16 cellular contexts compared by ENCODE assay signal in genomic region chr22:32897400-32897799, GRCh38.
DNase-seq lines count a peak whose midpoint lies in the region; ATAC-seq, FAIRE-seq and TF ChIP-seq lines count a peak whose summit lies in the region.
"Had no signal": no experiment of that assay in that cellular context is flagged by ENCODE, and none has a peak within 500 bp of the region (broad histone marks: within the 10 kb centered on the region; RNA-seq: fewer than 3 reads in every experiment).

No MANE protein-coding gene starts in this region.

- no peak for TF ChIP-seq POLR2A in K562 (conservative IDR thresholded peaks at IDR 0.05)

- no peaks in the 10 kb centered on the region for H3K9me2 ChIP-seq in GM23248 (ENCODE audit: insufficient read depth)
- H3K9me2 ChIP-seq: SK-N-SH had no signal

- H2AFZ ChIP-seq in GM23248: no peak overlapping the region
- 0 out of 2 replicates have a peak overlapping the region, but pooled peaks have one; percentile 45 for H2AFZ ChIP-seq in K562 (ENCODE audit: low read depth, low read length)

- H3K9ac ChIP-seq in GM23248 (no peak overlapping the region), K562 (ENCODE audit: insufficient read depth in 1 of 2, low read depth in 2 of 2, low read length in 2 of 2) (no peak overlapping the region)
- H3K9ac ChIP-seq: SK-N-SH had no signal

- intact Hi-C loops in K562 (cut with micrococcal nuclease) (no loop called here), lower lobe of right lung (cut with DNase I) (no loop called here), psoas muscle (cut with DNase I) (no loop called here)

- WGBS in GM23248 (ENCODE audit: low coverage in 1 of 2, low lambda C conversion rate in 2 of 2, missing lambda C conversion rate in 2 of 2), 2 experiments: 66 to 75% methylated on average over 4 to 5 of the region's 5 CpGs
- 35% methylated on average over 5 of the region's 5 CpGs for WGBS in K562 (ENCODE audit: insufficient coverage, low coverage, missing lambda C conversion rate)
- WGBS in psoas muscle, 3 donors: 94 to 97% (median 94%) methylated on average over 5 of the region's 5 CpGs

- TF ChIP-seq EP300 in K562 (IDR thresholded peaks at IDR 0.05; ENCODE audit: low read length): no peak

- H3K36me3 ChIP-seq in GM23248 (ENCODE audit: low read depth): no peaks in the 10 kb centered on the region
- no peaks in the 10 kb centered on the region for H3K36me3 ChIP-seq in K562 (ENCODE audit: control insufficient read depth, insufficient read depth, low read length)
- H3K36me3 ChIP-seq in lower lobe of right lung: no peaks in the 10 kb centered on the region
- H3K36me3 ChIP-seq in psoas muscle (ENCODE audit: insufficient read depth in 1 of 2, low read depth in 1 of 2): no peaks in the 10 kb centered on the region
- H3K36me3 ChIP-seq: pancreas, spleen had no signal

- BruUV-seq in K562 (replicated peaks; lab: Mats Ljungman, UMichigan): no TSS peak

- no peak for TF ChIP-seq RAD21 in K562 (CRISPR knock-in tag; conservative IDR thresholded peaks at IDR 0.05 in 1 of 2, IDR thresholded peaks at IDR 0.05 in 1 of 2)

- H3F3A ChIP-seq in GM23248 (ENCODE audit: insufficient read depth): no peaks in the 10 kb centered on the region

- in situ Hi-C loops in GM23248 (cut with MboI): no loop called here
- in situ Hi-C loops in K562 (cut with MboI): no loop called here

- H3K4me1 ChIP-seq in GM23248 (ENCODE audit: insufficient read depth): no peaks in the 10 kb centered on the region
- peaks cover 3 to 4% of the 10 kb centered on the region in 2 experiments; a peak in 3 of 5 replicates for H3K4me1 ChIP-seq in K562 (replicated peaks in 1 of 2; ENCODE audit: control insufficient read depth in 2 of 2, insufficient read depth in 2 of 2, low read length in 2 of 2)
- H3K4me1 ChIP-seq in lower lobe of right lung: no peaks in the 10 kb centered on the region
- no peaks in the 10 kb centered on the region for H3K4me1 ChIP-seq in psoas muscle
- H3K4me1 ChIP-seq: pancreas, spleen had no signal

- DNase-seq in activated CD4-positive, CD25-positive, alpha-beta regulatory T cell treated with anti-CD3 and anti-CD28 coated beads, Interleukin-2, amount 50 U/mL, for 72 hours: no peak
- peak; percentile 84 for DNase-seq in GM23248
- peak in 1 of 4 experiments; percentile 37 for DNase-seq in K562 (ENCODE audit: extremely low read depth in 1 of 4, low spot score in 3 of 4)
- DNase-seq in lower lobe of right lung: no peak
- no peak for DNase-seq in psoas muscle
- DNase-seq in NOMO-1 treated with dmso at 0.1 percent for 144 hours (lab: John Stamatoyannopoulos, UW; ENCODE audit: unreplicated experiment): no peak
- DNase-seq: 8988T, head of caudate nucleus, kidney glomerular epithelial cell, pancreas, SK-N-SH, spleen had no signal

- FAIRE-seq in K562 (lab: Jason Lieb, UNC): peak; percentile 26
- FAIRE-seq: endothelial cell of umbilical vein, G401.6, pancreas had no signal

- H3K27ac ChIP-seq in GM23248: no peak overlapping the region
- no peak overlapping the region for H3K27ac ChIP-seq in K562 (ENCODE audit: extremely low read depth, low read depth, low read length)
- H3K27ac ChIP-seq in lower lobe of right lung: no peak overlapping the region
- H3K27ac ChIP-seq in psoas muscle: no peak overlapping the region
- H3K27ac ChIP-seq: pancreas, spleen had no signal

- H3K79me2 ChIP-seq in GM23248 (ENCODE audit: insufficient read depth): no peaks in the 10 kb centered on the region
- no peaks in the 10 kb centered on the region for H3K79me2 ChIP-seq in K562 (ENCODE audit: control insufficient read depth, insufficient read depth, low read length)

- TF ChIP-seq CTCF in K562 (IDR thresholded peaks at IDR 0.05 in 2 of 3, conservative IDR thresholded peaks at IDR 0.05 in 1 of 3; ENCODE audit: insufficient read depth in 2 of 3, low read depth in 1 of 3, low read length in 3 of 3) (no peak), lower lobe of right lung (IDR thresholded peaks at IDR 0.05) (no peak), psoas muscle (IDR thresholded peaks at IDR 0.05) (no peak)

- POLR2A ChIA-PET in K562 (lab: Yijun Ruan, JAX): interaction anchor here (0.6 kb wide), 1 partner anchor 74 kb away, joined by 3 read pairs; no protein-coding TSS in a partner anchor

- H3K4me2 ChIP-seq in GM23248 (ENCODE audit: unreplicated experiment): no peak overlapping the region
- H3K4me2 ChIP-seq in K562 (ENCODE audit: insufficient read depth, low read length): no peak overlapping the region
- H3K4me2 ChIP-seq: SK-N-SH had no signal

- no peaks in the 10 kb centered on the region for H4K20me1 ChIP-seq in GM23248 (ENCODE audit: insufficient read depth)
- no peaks in the 10 kb centered on the region for H4K20me1 ChIP-seq in K562 (replicated peaks; ENCODE audit: control insufficient read depth, insufficient read depth, low read length)

- ATAC-seq in activated CD4-positive, CD25-positive, alpha-beta regulatory T cell treated with anti-CD3 and anti-CD28 coated beads, Interleukin-2, amount 50 U/mL, for 24 hours: peak; percentile 48 to 56
- ATAC-seq in K562: peak; percentile 29; the same call in 2 of the 3 replicates
- peak; percentile 54 to 68 for ATAC-seq in lower lobe of right lung
- ATAC-seq in HG02571 (IDR thresholded peaks at IDR 0.05; ENCODE audit: unreplicated experiment): no peak
- ATAC-seq in psoas muscle: no peak
- ATAC-seq: pancreas had no signal

- CTCF ChIA-PET in K562 (lab: Yijun Ruan, JAX; ENCODE audit: low intra/inter-chr PET ratio): no interaction called here

- H3K4me3 ChIP-seq in GM23248 (no peak overlapping the region), K562 (no peak overlapping the region), lower lobe of right lung (no peak overlapping the region), psoas muscle (no peak overlapping the region)
- H3K4me3 ChIP-seq: pancreas, spleen had no signal

- H3K27me3 ChIP-seq in GM23248 (replicated peaks; ENCODE audit: insufficient read depth) (peaks cover 20% of the 10 kb centered on the region), K562 (ENCODE audit: control insufficient read depth in 2 of 2, insufficient read depth in 2 of 2, low read length in 2 of 2) (no peaks in the 10 kb centered on the region), lower lobe of right lung (ENCODE audit: low read depth) (no peaks in the 10 kb centered on the region), psoas muscle (ENCODE audit: insufficient read depth in 3 of 3, low read length in 2 of 3) (no peaks in the 10 kb centered on the region)
- H3K27me3 ChIP-seq: pancreas had no signal

- no peaks in the 10 kb centered on the region for H3K9me3 ChIP-seq in GM23248 (ENCODE audit: low read depth)
- no peaks in the 10 kb centered on the region for H3K9me3 ChIP-seq in K562 (replicated peaks; ENCODE audit: control insufficient read depth, insufficient read depth, low read depth, low read length)
- H3K9me3 ChIP-seq in lower lobe of right lung: no peaks in the 10 kb centered on the region
- no peaks in the 10 kb centered on the region for H3K9me3 ChIP-seq in psoas muscle
- H3K9me3 ChIP-seq: pancreas, SK-N-SH, spleen had no signal

- no peaks in the 10 kb centered on the region for H3K9me1 ChIP-seq in K562 (ENCODE audit: control insufficient read depth, insufficient read depth, low read length)

TF ChIP-seq in K562, 482 proteins besides CTCF, POLR2A, EP300 and RAD21 (continues in another document):
- no peak for TF ChIP-seq MNT (conservative IDR thresholded peaks at IDR 0.05)
- TF ChIP-seq HMG20B (CRISPR knock-in tag; IDR thresholded peaks at IDR 0.05): no peak
- TF ChIP-seq NFATC3 (IDR thresholded peaks at IDR 0.05): 0 out of 2 replicates have a peak, but pooled peaks have one; percentile 31
- peak; percentile 15; the same call in 1 of the 2 replicates for TF ChIP-seq MAFK (IDR thresholded peaks at IDR 0.05; ENCODE audit: low read length)
- no peak for TF ChIP-seq ETV5 (CRISPR knock-in tag; IDR thresholded peaks at IDR 0.05; ENCODE audit: low read depth)
- TF ChIP-seq CBFA2T3 (IDR thresholded peaks at IDR 0.05): peak; percentile 28; the same call in 1 of the 2 replicates
- peak; percentile 88 for TF ChIP-seq FOSL1 (tag; conservative IDR thresholded peaks at IDR 0.05)
- TF ChIP-seq JUND (IDR thresholded peaks at IDR 0.05; ENCODE audit: borderline replicate concordance, low read depth, low read length): peak; percentile 34; the same call in 1 of the 2 replicates
- 0 out of 3 replicates have a peak, but pooled peaks have one; percentile 16 for TF ChIP-seq JUND (tag; IDR thresholded peaks at IDR 0.05; ENCODE audit: borderline replicate concordance, low read depth, low read length)
- TF ChIP-seq C11orf30 (IDR thresholded peaks at IDR 0.05; ENCODE audit: low read depth): peak; percentile 34; the same call in 1 of the 2 replicates
- peak; percentile 63 for TF ChIP-seq ARID1B (IDR thresholded peaks at IDR 0.05)
- TF ChIP-seq ZNF316 (IDR thresholded peaks at IDR 0.05): peak; percentile 25; the same call in 1 of the 2 replicates
- TF ChIP-seq, protein P1, sequence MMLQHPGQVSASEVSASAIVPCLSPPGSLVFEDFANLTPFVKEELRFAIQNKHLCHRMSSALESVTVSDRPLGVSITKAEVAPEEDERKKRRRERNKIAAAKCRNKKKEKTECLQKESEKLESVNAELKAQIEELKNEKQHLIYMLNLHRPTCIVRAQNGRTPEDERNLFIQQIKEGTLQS (IDR thresholded peaks at IDR 0.05): peak; percentile 60
- TF ChIP-seq, protein P1 (CRISPR knock-in tag; conservative IDR thresholded peaks at IDR 0.05): no peak
- peak; percentile 25; the same call in 1 of the 2 replicates for TF ChIP-seq JUN (IDR thresholded peaks at IDR 0.05; ENCODE audit: borderline replicate concordance, low read depth, low read length)
- no peak for TF ChIP-seq JUN (CRISPR knock-in tag; IDR thresholded peaks at IDR 0.05; ENCODE audit: borderline replicate concordance)
- no peak for TF ChIP-seq KAT7 (CRISPR knock-in tag; IDR thresholded peaks at IDR 0.05; ENCODE audit: borderline replicate concordance)
- TF ChIP-seq SMARCA4 (IDR thresholded peaks at IDR 0.05): peak; percentile 48; the same call in 1 of the 2 replicates

Comparison
In these comparisons a context has a peak if more than half of its experiments do, and no peak if none do; other contexts are left out.
1. ATAC-seq: peak in activated CD4-positive, CD25-positive, alpha-beta regulatory T cell treated with anti-CD3 and anti-CD28 coated beads, Interleukin-2, amount 50 U/mL, for 24 hours (2 of 2), K562 (single experiment) and lower lobe of right lung (2 of 2); none in HG02571 (single experiment) and psoas muscle (0 of 4).